1 cellular context compared by ENCODE assay signal in the genomic region with DNA sequence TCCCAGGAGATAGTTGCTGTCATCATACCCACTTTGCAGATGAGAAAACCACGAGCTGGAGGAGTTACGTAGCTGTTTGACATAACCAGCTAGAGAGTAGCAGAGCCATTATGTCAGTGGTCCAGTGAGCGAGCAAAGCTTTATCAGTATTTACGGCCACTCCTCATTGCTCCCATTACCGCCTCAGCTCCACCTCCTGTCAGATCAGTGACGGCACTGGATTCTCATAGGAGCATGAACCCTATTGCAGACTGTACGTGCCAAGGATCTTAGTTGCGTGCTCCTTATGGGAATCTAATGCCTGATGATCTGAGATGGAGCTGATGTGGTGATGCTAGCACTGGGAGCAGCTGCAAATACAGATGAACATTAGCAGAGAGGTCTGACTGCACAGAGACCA.
TF ChIP-seq lines count a peak whose summit lies in the region.

No MANE protein-coding gene starts in this region.

TF ChIP-seq in K562, 482 proteins besides CTCF, POLR2A, EP300 and RAD21 (continued from another document):
- TF ChIP-seq PBX2 (CRISPR knock-in tag; IDR thresholded peaks at IDR 0.05; ENCODE audit: low read depth) (no peak), PBX2 (tag; conservative IDR thresholded peaks at IDR 0.05; ENCODE audit: low read depth) (peak; percentile 22; the same call in 1 of the 2 replicates), CREM (IDR thresholded peaks at IDR 0.05; ENCODE audit: low read depth) (peak; percentile 35; the same call in 1 of the 2 replicates), WHSC1 (IDR thresholded peaks at IDR 0.05; ENCODE audit: low read length) (no peak), MEIS2 (IDR thresholded peaks at IDR 0.05; ENCODE audit: partially characterized antibody) (peak; percentile 18), NFIX (CRISPR knock-in tag; IDR thresholded peaks at IDR 0.05; ENCODE audit: low read depth) (no peak), YY1 (IDR thresholded peaks at IDR 0.05; ENCODE audit: borderline replicate concordance in 1 of 3, control insufficient read depth in 1 of 3, extremely low read depth in 1 of 3, insufficient read depth in 3 of 3, insufficient read length in 1 of 3, insufficient replicate concordance in 2 of 3, low read depth in 1 of 3, low read length in 2 of 3) (no peak), ZNF263 (CRISPR knock-in tag; IDR thresholded peaks at IDR 0.05; ENCODE audit: borderline replicate concordance) (no peak)
